1 cellular context compared by ENCODE assay signal in the genomic region with DNA sequence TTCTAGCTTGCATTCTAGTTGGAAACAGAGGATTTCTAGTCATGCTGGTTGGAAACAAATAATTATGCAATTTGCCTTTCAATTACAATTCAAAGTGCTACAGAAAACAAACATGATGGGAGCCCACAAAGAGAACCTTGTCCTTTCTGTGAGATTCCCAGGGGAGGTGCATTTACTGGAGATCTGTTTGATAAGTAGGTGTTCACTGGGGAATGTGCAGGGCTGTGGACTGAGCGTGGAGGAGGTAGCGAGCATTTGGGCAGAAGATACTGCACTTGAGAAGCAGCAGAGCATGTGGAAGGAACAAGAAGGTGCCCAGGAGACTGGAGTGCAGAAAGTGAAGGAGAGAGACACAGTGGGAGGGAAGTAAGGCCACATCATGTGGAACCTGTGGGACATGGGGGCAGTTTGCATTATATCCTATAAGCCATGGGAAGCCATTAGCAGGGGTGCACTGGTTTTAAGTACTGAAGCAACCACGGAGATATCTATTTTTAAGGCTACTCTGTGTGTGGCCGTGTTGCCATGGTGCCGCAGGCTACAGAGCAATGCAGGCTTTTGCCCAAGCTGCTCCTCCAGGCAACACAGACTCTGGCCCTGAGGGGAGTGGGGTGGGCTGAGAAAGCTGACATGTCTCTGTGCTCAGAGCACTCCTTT.
TF ChIP-seq lines count a peak whose summit lies in the region.

No MANE protein-coding gene starts in this region.

TF ChIP-seq in HepG2, 621 proteins besides CTCF, POLR2A, EP300 and RAD21 (continued from another document and continues in another):
- TF ChIP-seq ELF1 (CRISPR knock-in tag; IDR thresholded peaks at IDR 0.05) (no peak), ZNF550 (CRISPR knock-in tag; IDR thresholded peaks at IDR 0.05; ENCODE audit: borderline replicate concordance) (no peak), MBD4 (IDR thresholded peaks at IDR 0.05; ENCODE audit: borderline replicate concordance, low read length) (no peak; the same call in 1 of the 2 replicates), GATAD1 (CRISPR knock-in tag; IDR thresholded peaks at IDR 0.05) (no peak), NR2F6 (IDR thresholded peaks at IDR 0.05) (peak; percentile 59; the same call in 1 of the 2 replicates), NR2F6 (CRISPR knock-in tag; IDR thresholded peaks at IDR 0.05) (peak; percentile 65), HDAC6 (IDR thresholded peaks at IDR 0.05; ENCODE audit: low read depth, low read length) (no peak), NFKB2 (CRISPR knock-in tag; IDR thresholded peaks at IDR 0.05; ENCODE audit: borderline replicate concordance) (no peak), ZNF788 (CRISPR knock-in tag; IDR thresholded peaks at IDR 0.05; ENCODE audit: borderline replicate concordance) (peak; percentile 71), ZNF7 (CRISPR knock-in tag; IDR thresholded peaks at IDR 0.05) (no peak), PHF21A (CRISPR knock-in tag; IDR thresholded peaks at IDR 0.05) (peak; percentile 85), SYNCRIP (IDR thresholded peaks at IDR 0.05; ENCODE audit: insufficient read depth, low read depth, low read length) (no peak), KDM6A (CRISPR knock-in tag; IDR thresholded peaks at IDR 0.05; ENCODE audit: low read depth) (peak; percentile 72; the same call in 1 of the 2 replicates), KLF9 (CRISPR knock-in tag; IDR thresholded peaks at IDR 0.05; ENCODE audit: low read depth) (no peak), ZNF619 (CRISPR knock-in tag; IDR thresholded peaks at IDR 0.05) (no peak), ARNT (IDR thresholded peaks at IDR 0.05) (no peak), CAMTA2 (CRISPR knock-in tag; IDR thresholded peaks at IDR 0.05; ENCODE audit: borderline replicate concordance) (no peak), HES4 (CRISPR knock-in tag; IDR thresholded peaks at IDR 0.05; ENCODE audit: borderline replicate concordance) (no peak), ZNF629 (CRISPR knock-in tag; conservative IDR thresholded peaks at IDR 0.05) (no peak; the same call in 1 of the 2 replicates), ZNF713 (CRISPR knock-in tag; IDR thresholded peaks at IDR 0.05) (no peak), YY1 (IDR thresholded peaks at IDR 0.05; ENCODE audit: insufficient read depth, insufficient replicate concordance, low read depth, low read length) (no peak), ZNF776 (CRISPR knock-in tag; IDR thresholded peaks at IDR 0.05) (no peak), MYNN (CRISPR knock-in tag; IDR thresholded peaks at IDR 0.05; ENCODE audit: low read depth) (no peak), TBP (CRISPR knock-in tag; IDR thresholded peaks at IDR 0.05) (no peak), ZNF33B (CRISPR knock-in tag; IDR thresholded peaks at IDR 0.05) (no peak), HOXA3 (CRISPR knock-in tag; IDR thresholded peaks at IDR 0.05) (peak; percentile 61; the same call in 1 of the 2 replicates), KDM4B (CRISPR knock-in tag; IDR thresholded peaks at IDR 0.05) (no peak), NR2C2 (CRISPR knock-in tag; IDR thresholded peaks at IDR 0.05; ENCODE audit: borderline replicate concordance) (peak; percentile 43; the same call in 1 of the 2 replicates), SIN3B (IDR thresholded peaks at IDR 0.05; ENCODE audit: low read length) (no peak), NFYC (CRISPR knock-in tag; IDR thresholded peaks at IDR 0.05) (no peak), BRD4 (CRISPR knock-in tag; IDR thresholded peaks at IDR 0.05) (peak; percentile 89; the same call in 1 of the 2 replicates), KDM5A (IDR thresholded peaks at IDR 0.05; ENCODE audit: borderline replicate concordance, low read length) (no peak), ZFP82 (CRISPR knock-in tag; IDR thresholded peaks at IDR 0.05; ENCODE audit: borderline replicate concordance) (no peak), ZNF432 (CRISPR knock-in tag; IDR thresholded peaks at IDR 0.05; ENCODE audit: borderline replicate concordance) (no peak)
- TF ChIP-seq, protein P1, sequence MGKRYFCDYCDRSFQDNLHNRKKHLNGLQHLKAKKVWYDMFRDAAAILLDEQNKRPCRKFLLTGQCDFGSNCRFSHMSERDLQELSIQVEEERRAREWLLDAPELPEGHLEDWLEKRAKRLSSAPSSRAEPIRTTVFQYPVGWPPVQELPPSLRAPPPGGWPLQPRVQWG (CRISPR knock-in tag; IDR thresholded peaks at IDR 0.05; ENCODE audit: borderline replicate concordance, low read depth), result no peak
- TF ChIP-seq, protein P2, sequence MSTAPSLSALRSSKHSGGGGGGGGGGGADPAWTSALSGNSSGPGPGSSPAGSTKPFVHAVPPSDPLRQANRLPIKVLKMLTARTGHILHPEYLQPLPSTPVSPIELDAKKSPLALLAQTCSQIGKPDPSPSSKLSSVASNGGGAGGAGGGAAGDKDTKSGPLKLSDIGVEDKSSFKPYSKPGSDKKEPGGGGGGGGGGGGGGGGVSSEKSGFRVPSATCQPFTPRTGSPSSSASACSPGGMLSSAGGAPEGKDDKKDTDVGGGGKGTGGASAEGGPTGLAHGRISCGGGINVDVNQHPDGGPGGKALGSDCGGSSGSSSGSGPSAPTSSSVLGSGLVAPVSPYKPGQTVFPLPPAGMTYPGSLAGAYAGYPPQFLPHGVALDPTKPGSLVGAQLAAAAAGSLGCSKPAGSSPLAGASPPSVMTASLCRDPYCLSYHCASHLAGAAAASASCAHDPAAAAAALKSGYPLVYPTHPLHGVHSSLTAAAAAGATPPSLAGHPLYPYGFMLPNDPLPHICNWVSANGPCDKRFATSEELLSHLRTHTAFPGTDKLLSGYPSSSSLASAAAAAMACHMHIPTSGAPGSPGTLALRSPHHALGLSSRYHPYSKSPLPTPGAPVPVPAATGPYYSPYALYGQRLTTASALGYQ (CRISPR knock-in tag; IDR thresholded peaks at IDR 0.05), result peak; percentile 71; the same call in 1 of the 2 replicates
- TF ChIP-seq, protein P3, sequence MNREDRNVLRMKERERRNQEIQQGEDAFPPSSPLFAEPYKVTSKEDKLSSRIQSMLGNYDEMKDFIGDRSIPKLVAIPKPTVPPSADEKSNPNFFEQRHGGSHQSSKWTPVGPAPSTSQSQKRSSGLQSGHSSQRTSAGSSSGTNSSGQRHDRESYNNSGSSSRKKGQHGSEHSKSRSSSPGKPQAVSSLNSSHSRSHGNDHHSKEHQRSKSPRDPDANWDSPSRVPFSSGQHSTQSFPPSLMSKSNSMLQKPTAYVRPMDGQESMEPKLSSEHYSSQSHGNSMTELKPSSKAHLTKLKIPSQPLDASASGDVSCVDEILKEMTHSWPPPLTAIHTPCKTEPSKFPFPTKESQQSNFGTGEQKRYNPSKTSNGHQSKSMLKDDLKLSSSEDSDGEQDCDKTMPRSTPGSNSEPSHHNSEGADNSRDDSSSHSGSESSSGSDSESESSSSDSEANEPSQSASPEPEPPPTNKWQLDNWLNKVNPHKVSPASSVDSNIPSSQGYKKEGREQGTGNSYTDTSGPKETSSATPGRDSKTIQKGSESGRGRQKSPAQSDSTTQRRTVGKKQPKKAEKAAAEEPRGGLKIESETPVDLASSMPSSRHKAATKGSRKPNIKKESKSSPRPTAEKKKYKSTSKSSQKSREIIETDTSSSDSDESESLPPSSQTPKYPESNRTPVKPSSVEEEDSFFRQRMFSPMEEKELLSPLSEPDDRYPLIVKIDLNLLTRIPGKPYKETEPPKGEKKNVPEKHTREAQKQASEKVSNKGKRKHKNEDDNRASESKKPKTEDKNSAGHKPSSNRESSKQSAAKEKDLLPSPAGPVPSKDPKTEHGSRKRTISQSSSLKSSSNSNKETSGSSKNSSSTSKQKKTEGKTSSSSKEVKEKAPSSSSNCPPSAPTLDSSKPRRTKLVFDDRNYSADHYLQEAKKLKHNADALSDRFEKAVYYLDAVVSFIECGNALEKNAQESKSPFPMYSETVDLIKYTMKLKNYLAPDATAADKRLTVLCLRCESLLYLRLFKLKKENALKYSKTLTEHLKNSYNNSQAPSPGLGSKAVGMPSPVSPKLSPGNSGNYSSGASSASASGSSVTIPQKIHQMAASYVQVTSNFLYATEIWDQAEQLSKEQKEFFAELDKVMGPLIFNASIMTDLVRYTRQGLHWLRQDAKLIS (CRISPR knock-in tag; IDR thresholded peaks at IDR 0.05), result no peak
- TF ChIP-seq, protein P4, sequence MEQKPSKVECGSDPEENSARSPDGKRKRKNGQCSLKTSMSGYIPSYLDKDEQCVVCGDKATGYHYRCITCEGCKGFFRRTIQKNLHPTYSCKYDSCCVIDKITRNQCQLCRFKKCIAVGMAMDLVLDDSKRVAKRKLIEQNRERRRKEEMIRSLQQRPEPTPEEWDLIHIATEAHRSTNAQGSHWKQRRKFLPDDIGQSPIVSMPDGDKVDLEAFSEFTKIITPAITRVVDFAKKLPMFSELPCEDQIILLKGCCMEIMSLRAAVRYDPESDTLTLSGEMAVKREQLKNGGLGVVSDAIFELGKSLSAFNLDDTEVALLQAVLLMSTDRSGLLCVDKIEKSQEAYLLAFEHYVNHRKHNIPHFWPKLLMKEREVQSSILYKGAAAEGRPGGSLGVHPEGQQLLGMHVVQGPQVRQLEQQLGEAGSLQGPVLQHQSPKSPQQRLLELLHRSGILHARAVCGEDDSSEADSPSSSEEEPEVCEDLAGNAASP (CRISPR knock-in tag; IDR thresholded peaks at IDR 0.05; ENCODE audit: borderline replicate concordance), result peak; percentile 52; the same call in 1 of the 2 replicates
- TF ChIP-seq, protein P5, sequence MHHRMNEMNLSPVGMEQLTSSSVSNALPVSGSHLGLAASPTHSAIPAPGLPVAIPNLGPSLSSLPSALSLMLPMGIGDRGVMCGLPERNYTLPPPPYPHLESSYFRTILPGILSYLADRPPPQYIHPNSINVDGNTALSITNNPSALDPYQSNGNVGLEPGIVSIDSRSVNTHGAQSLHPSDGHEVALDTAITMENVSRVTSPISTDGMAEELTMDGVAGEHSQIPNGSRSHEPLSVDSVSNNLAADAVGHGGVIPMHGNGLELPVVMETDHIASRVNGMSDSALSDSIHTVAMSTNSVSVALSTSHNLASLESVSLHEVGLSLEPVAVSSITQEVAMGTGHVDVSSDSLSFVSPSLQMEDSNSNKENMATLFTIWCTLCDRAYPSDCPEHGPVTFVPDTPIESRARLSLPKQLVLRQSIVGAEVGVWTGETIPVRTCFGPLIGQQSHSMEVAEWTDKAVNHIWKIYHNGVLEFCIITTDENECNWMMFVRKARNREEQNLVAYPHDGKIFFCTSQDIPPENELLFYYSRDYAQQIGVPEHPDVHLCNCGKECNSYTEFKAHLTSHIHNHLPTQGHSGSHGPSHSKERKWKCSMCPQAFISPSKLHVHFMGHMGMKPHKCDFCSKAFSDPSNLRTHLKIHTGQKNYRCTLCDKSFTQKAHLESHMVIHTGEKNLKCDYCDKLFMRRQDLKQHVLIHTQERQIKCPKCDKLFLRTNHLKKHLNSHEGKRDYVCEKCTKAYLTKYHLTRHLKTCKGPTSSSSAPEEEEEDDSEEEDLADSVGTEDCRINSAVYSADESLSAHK (CRISPR knock-in tag; IDR thresholded peaks at IDR 0.05; ENCODE audit: borderline replicate concordance), result no peak
- TF ChIP-seq, protein P6, sequence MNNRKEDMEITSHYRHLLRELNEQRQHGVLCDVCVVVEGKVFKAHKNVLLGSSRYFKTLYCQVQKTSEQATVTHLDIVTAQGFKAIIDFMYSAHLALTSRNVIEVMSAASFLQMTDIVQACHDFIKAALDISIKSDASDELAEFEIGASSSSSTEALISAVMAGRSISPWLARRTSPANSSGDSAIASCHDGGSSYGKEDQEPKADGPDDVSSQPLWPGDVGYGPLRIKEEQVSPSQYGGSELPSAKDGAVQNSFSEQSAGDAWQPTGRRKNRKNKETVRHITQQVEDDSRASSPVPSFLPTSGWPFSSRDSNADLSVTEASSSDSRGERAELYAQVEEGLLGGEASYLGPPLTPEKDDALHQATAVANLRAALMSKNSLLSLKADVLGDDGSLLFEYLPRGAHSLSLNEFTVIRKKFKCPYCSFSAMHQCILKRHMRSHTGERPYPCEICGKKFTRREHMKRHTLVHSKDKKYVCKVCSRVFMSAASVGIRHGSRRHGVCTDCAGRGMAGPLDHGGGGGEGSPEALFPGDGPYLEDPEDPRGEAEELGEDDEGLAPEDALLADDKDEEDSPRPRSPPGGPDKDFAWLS (CRISPR knock-in tag; IDR thresholded peaks at IDR 0.05; ENCODE audit: borderline replicate concordance), result no peak
- TF ChIP-seq, protein P7, sequence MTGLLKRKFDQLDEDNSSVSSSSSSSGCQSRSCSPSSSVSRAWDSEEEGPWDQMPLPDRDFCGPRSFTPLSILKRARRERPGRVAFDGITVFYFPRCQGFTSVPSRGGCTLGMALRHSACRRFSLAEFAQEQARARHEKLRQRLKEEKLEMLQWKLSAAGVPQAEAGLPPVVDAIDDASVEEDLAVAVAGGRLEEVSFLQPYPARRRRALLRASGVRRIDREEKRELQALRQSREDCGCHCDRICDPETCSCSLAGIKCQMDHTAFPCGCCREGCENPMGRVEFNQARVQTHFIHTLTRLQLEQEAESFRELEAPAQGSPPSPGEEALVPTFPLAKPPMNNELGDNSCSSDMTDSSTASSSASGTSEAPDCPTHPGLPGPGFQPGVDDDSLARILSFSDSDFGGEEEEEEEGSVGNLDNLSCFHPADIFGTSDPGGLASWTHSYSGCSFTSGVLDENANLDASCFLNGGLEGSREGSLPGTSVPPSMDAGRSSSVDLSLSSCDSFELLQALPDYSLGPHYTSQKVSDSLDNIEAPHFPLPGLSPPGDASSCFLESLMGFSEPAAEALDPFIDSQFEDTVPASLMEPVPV (CRISPR knock-in tag; IDR thresholded peaks at IDR 0.05), result no peak
- TF ChIP-seq, protein P8, sequence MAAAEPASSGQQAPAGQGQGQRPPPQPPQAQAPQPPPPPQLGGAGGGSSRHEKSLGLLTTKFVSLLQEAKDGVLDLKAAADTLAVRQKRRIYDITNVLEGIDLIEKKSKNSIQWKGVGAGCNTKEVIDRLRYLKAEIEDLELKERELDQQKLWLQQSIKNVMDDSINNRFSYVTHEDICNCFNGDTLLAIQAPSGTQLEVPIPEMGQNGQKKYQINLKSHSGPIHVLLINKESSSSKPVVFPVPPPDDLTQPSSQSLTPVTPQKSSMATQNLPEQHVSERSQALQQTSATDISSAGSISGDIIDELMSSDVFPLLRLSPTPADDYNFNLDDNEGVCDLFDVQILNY (CRISPR knock-in tag; conservative IDR thresholded peaks at IDR 0.05), result no peak
- TF ChIP-seq, protein P9, sequence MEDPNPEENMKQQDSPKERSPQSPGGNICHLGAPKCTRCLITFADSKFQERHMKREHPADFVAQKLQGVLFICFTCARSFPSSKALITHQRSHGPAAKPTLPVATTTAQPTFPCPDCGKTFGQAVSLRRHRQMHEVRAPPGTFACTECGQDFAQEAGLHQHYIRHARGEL (CRISPR knock-in tag; IDR thresholded peaks at IDR 0.05), result no peak
- TF ChIP-seq, protein P10, sequence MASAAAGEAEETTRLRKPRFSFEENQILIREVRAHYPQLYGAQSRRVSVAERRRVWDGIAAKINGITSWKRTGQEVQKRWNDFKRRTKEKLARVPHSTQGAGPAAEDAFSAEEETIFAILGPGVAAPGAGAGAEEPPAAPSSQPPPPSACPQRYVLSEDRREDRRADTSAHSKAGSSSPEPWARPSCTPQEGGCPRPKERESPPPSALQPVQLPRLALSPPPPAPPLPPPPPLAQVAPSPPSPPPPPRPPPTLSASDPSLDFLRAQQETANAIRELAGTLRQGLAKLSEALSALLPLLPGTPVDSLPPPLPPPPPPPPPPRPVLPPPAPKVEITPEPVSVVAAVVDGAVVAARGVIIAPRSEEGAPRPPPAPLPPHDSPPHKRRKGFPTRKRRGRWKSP (CRISPR knock-in tag; IDR thresholded peaks at IDR 0.05), result peak; percentile 82; the same call in 1 of the 2 replicates
- TF ChIP-seq, protein P11, sequence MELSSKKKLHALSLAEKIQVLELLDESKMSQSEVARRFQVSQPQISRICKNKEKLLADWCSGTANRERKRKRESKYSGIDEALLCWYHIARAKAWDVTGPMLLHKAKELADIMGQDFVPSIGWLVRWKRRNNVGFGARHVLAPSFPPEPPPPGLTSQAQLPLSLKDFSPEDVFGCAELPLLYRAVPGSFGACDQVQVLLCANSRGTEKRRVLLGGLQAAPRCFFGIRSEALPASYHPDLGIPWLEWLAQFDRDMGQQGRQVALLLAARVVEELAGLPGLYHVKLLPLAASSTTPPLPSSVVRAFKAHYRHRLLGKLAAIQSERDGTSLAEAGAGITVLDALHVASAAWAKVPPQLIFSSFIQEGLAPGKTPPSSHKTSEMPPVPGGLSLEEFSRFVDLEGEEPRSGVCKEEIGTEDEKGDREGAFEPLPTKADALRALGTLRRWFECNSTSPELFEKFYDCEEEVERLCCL (CRISPR knock-in tag; IDR thresholded peaks at IDR 0.05; ENCODE audit: borderline replicate concordance), result no peak
